Comparison of ENCODE assay signal across 17 cellular contexts in the genomic region with DNA sequence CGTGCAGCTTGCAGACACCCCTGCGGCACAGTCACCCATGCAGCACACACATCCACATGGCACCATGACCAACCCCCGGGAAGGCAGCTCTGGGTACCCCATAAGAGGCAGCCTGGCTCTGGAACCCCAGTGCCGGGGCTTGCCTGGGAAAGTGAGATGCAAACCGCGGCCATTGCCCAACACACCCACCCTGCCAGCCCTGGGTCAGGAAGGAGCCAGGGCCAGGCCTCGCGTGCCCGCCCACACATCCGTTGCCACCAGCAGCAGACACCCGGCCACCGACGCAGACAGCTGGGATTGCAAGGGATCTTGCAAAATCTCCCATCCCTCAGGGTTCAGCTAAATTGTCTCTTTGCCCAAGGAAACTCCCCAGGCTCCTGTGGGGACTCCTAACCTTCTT. TPM values are rescaled to one million over a fixed set of nuclear protein-coding genes. Genes with fewer than 3 reads are reported as not detected.
DNase-seq lines count a peak whose midpoint lies in the region; ATAC-seq lines count a peak whose summit lies in the region.
"Had no signal": no experiment of that assay in that cellular context is flagged by ENCODE, and none has a peak within 500 bp of the region (broad histone marks: within the 10 kb centered on the region; RNA-seq: fewer than 3 reads in every experiment).

No MANE protein-coding gene starts in this region.

- peak overlapping the region; percentile 60 for H2AK5ac ChIP-seq in neuronal stem cell (ENCODE audit: low read depth, low read length)

- H3K4me3 ChIP-seq in neuronal stem cell (ENCODE audit: low read length in 2 of 2) (no peak overlapping the region), SJCRH30 (no peak overlapping the region)
- H3K4me3 ChIP-seq: stomach had no signal

- H3K27me3 ChIP-seq in neuronal stem cell (ENCODE audit: control insufficient read depth in 3 of 3, insufficient read depth in 3 of 3, low read depth in 1 of 3, low read length in 3 of 3), result peaks cover 0 to 12% (median 1%) of the 10 kb centered on the region in 3 experiments
- H3K27me3 ChIP-seq in SJCRH30, result no peaks in the 10 kb centered on the region
- H3K27me3 ChIP-seq: stomach had no signal

- peak overlapping the region; percentile 29 for H3K27ac ChIP-seq in KOPT-K1 (ENCODE audit: low read depth, low read length, poor library complexity, severe bottlenecking)
- no peak overlapping the region for H3K27ac ChIP-seq in neuronal stem cell (replicated peaks; ENCODE audit: low read length)
- H3K27ac ChIP-seq in SJCRH30, result no peak overlapping the region
- H3K27ac ChIP-seq: C4-2B, stomach had no signal

- no CpG with 5 or more reads among the region's 13 CpGs for WGBS in neuronal stem cell (ENCODE audit: extremely low coverage in 2 of 2, insufficient read length in 2 of 2, insufficient replicate concordance in 1 of 2), 2 donors

- peak overlapping the region; percentile 59 for H3K18ac ChIP-seq in neuronal stem cell (ENCODE audit: low read length)

- no peaks in the 10 kb centered on the region for H3K9me3 Mint-ChIP-seq in dendritic cell treated with granulocyte-macrophage colony-stimulating factor and Interleukin-4, amounts not matched to agents 40 ng/mL and 50 ng/mL, for 4 days

- H4K8ac ChIP-seq in neuronal stem cell (ENCODE audit: low read depth, low read length), result no peak overlapping the region

- no peak overlapping the region for H2BK120ac ChIP-seq in neuronal stem cell (ENCODE audit: low read depth, low read length)

- peak overlapping the region; percentile 77 for H3K27ac Mint-ChIP-seq in dendritic cell treated with granulocyte-macrophage colony-stimulating factor and Interleukin-4, amounts not matched to agents 40 ng/mL and 50 ng/mL, for 4 days
- H3K27ac Mint-ChIP-seq: progenitor cell of endocrine pancreas had no signal

- H4K91ac ChIP-seq in neuronal stem cell (ENCODE audit: low read depth, low read length, poor library complexity), result no peak overlapping the region

- DNase-seq in Ammon's horn (ENCODE audit: low spot score), result peak; percentile 63
- no peak for DNase-seq in neuronal stem cell (ENCODE audit: low spot score)
- no peak for DNase-seq in SJCRH30
- no peak for DNase-seq in DMS153 (lab: John Stamatoyannopoulos, UW)
- no peak for DNase-seq in NCI-H1417 (lab: John Stamatoyannopoulos, UW)
- DNase-seq: activated CD4-positive, alpha-beta T cell treated with anti-CD3 and anti-CD28 coated beads for 4 hours; activated effector memory CD4-positive, alpha-beta T cell treated with Interleukin-2 at 50 U/mL for 16 hours; mesenchymal stem cell; NCI-H1694; NCI-H774; stimulated activated CD4-positive, alpha-beta T cell treated with anti-CD3 and anti-CD28 coated beads, Interleukin-4, amount 100 ng/mL, for 24 hours; stomach had no signal

- H3K4me2 ChIP-seq in neuronal stem cell (ENCODE audit: insufficient read depth, low read length, poor library complexity, severe bottlenecking), result no peak overlapping the region

- peak overlapping the region; percentile 78 for H3K4ac ChIP-seq in neuronal stem cell (ENCODE audit: low read length)

- H3K9me3 ChIP-seq in KOPT-K1 (ENCODE audit: insufficient read depth, low read length, poor library complexity, severe bottlenecking), result no peaks in the 10 kb centered on the region
- H3K9me3 ChIP-seq in neuronal stem cell (replicated peaks in 1 of 2; ENCODE audit: control insufficient read depth in 2 of 2, insufficient read depth in 1 of 2, low read depth in 1 of 2, low read length in 2 of 2), result no peaks in the 10 kb centered on the region
- no peaks in the 10 kb centered on the region for H3K9me3 ChIP-seq in SJCRH30 (replicated peaks)
- H3K9me3 ChIP-seq: stomach had no signal

- H3K27me3 Mint-ChIP-seq in dendritic cell treated with granulocyte-macrophage colony-stimulating factor and Interleukin-4, amounts not matched to agents 40 ng/mL and 50 ng/mL, for 4 days, result peaks cover 24% of the 10 kb centered on the region

- no peak overlapping the region for H2BK12ac ChIP-seq in neuronal stem cell (ENCODE audit: low read length)

- intact Hi-C loops in dendritic cell treated with granulocyte-macrophage colony-stimulating factor and Interleukin-4, amounts not matched to agents 40 ng/mL and 50 ng/mL, for 4 days (cut with micrococcal nuclease), result no loop called here

- no peak for ATAC-seq in HG02938 (IDR thresholded peaks at IDR 0.05; ENCODE audit: unreplicated experiment)

- H3K4me3 Mint-ChIP-seq in dendritic cell treated with granulocyte-macrophage colony-stimulating factor and Interleukin-4, amounts not matched to agents 40 ng/mL and 50 ng/mL, for 4 days, result peak overlapping the region; percentile 37

- peaks cover 91% of the 10 kb centered on the region for H3K4me1 Mint-ChIP-seq in dendritic cell treated with granulocyte-macrophage colony-stimulating factor and Interleukin-4, amounts not matched to agents 40 ng/mL and 50 ng/mL, for 4 days (ENCODE audit: low read depth)

- H3K36me3 Mint-ChIP-seq in dendritic cell treated with granulocyte-macrophage colony-stimulating factor and Interleukin-4, amounts not matched to agents 40 ng/mL and 50 ng/mL, for 4 days (ENCODE audit: low read depth), result no peaks in the 10 kb centered on the region

- H3K79me1 ChIP-seq in neuronal stem cell (ENCODE audit: low read depth, low read length), result peaks cover 2% of the 10 kb centered on the region

- H2BK15ac ChIP-seq in neuronal stem cell (ENCODE audit: low read length), result no peak overlapping the region

- peak overlapping the region; percentile 43 for H2BK5ac ChIP-seq in neuronal stem cell (ENCODE audit: low read length)

- H2AFZ ChIP-seq in neuronal stem cell (ENCODE audit: low read length), result no peak overlapping the region

- H3K4me1 ChIP-seq in neuronal stem cell (ENCODE audit: control insufficient read depth in 2 of 2, insufficient read depth in 1 of 2, low read depth in 1 of 2, low read length in 2 of 2), result peaks cover 6 to 8% of the 10 kb centered on the region in 2 donors
- H3K4me1 ChIP-seq in SJCRH30, result no peaks in the 10 kb centered on the region

- H3K36me3 ChIP-seq in KOPT-K1 (ENCODE audit: insufficient read depth, low read length) (no peaks in the 10 kb centered on the region), neuronal stem cell (replicated peaks in 1 of 2; ENCODE audit: control insufficient read depth in 2 of 2, insufficient read depth in 2 of 2, low read length in 2 of 2) (no peaks in the 10 kb centered on the region), SJCRH30 (no peaks in the 10 kb centered on the region)

- peak overlapping the region; percentile 23 for H3K23ac ChIP-seq in neuronal stem cell (ENCODE audit: low read depth, low read length, poor library complexity)

- H3K14ac ChIP-seq in neuronal stem cell (ENCODE audit: low read length), result peak overlapping the region; percentile 6

- peak overlapping the region; percentile 16 for H3K9ac ChIP-seq in neuronal stem cell (ENCODE audit: low read depth, low read length, poor library complexity)

RNA-seq across cellular contexts. Expression of a gene that starts 9.9 kb away (rescaled TPM):
- polyA plus RNA-seq in neuronal stem cell (2013, experiment 1 of 2), result 13.2 TPM
- polyA plus RNA-seq in neuronal stem cell (2013, experiment 2 of 2), result 14.0 TPM
- 1.2 and 2.1 TPM in 2 replicates for total RNA-seq in SJCRH30 (2014; rRNA removed; shearing (Covaris generic))

RNA-seq across cellular contexts. Expression of a gene that starts 12.7 kb away (rescaled TPM):
- 0.01 TPM for polyA plus RNA-seq in neuronal stem cell (2013, experiment 1 of 2)
- 0.04 TPM for polyA plus RNA-seq in neuronal stem cell (2013, experiment 2 of 2)
- total RNA-seq in SJCRH30 (2014; rRNA removed; shearing (Covaris generic)), result not detected in 2 replicates
- total RNA-seq: progenitor cell of endocrine pancreas had no signal

RNA-seq across cellular contexts. Expression of a gene that starts 32.8 kb away (rescaled TPM):
- polyA plus RNA-seq in neuronal stem cell (2013, experiment 1 of 2), result 1.4 TPM
- 1.4 TPM for polyA plus RNA-seq in neuronal stem cell (2013, experiment 2 of 2)
- total RNA-seq in SJCRH30 (2014; rRNA removed; shearing (Covaris generic)), result 1.1 and 1.7 TPM in 2 replicates

RNA-seq across cellular contexts. Expression of a gene that starts 47.4 kb away (rescaled TPM):
- polyA plus RNA-seq in neuronal stem cell (2013, experiment 1 of 2), result 4.9 TPM
- polyA plus RNA-seq in neuronal stem cell (2013, experiment 2 of 2), result 4.8 TPM
- 4.8 and 5.8 TPM in 2 replicates for total RNA-seq in SJCRH30 (2014; rRNA removed; shearing (Covaris generic))
